22 cellular contexts compared by ENCODE assay signal in genomic region chr7:27671675-27672074, GRCh38.
"Had no signal": no experiment of that assay in that cellular context is flagged by ENCODE, and none has a peak within 500 bp of the region (broad histone marks: within the 10 kb centered on the region; RNA-seq: fewer than 3 reads in every experiment).

No MANE protein-coding gene starts in this region.

- H3K9ac ChIP-seq: KMS-11 had no signal

- DNase-seq: IMR-90, Kasumi-1, MM.1S, NCI-H1092 treated with DMSO at 0.1 percent for 48 hours, NCI-H1436, NCI-H187, NCI-H2029, NCI-H2081 treated with DMSO at 0.1 percent for 48 hours, NCI-H2171, NCI-H226, NCI-H446, NCI-H510A, NCI-H524 treated with DMSO at 0.1 percent for 48 hours, NCI-H69, NCI-H774, PC-3, SHP77 treated with DMSO at 0.1 percent for 48 hours, SJCRH30, SW 1271 had no signal

- ATAC-seq: Panc1, PC-3 had no signal

- H3K36me3 ChIP-seq: SJCRH30 had no signal

- H3K4me1 ChIP-seq: SJCRH30 had no signal

- H3K27me3 ChIP-seq: SJCRH30 had no signal

- H3K27ac ChIP-seq: KMS-11, RWPE1, SJCRH30 had no signal

- H3K4me2 ChIP-seq: KMS-11 had no signal

- H3K9me3 ChIP-seq: SJCRH30 had no signal

- H3K4me3 ChIP-seq: SJCRH30 had no signal
